29 cellular contexts compared by ENCODE assay signal in the genomic region with DNA sequence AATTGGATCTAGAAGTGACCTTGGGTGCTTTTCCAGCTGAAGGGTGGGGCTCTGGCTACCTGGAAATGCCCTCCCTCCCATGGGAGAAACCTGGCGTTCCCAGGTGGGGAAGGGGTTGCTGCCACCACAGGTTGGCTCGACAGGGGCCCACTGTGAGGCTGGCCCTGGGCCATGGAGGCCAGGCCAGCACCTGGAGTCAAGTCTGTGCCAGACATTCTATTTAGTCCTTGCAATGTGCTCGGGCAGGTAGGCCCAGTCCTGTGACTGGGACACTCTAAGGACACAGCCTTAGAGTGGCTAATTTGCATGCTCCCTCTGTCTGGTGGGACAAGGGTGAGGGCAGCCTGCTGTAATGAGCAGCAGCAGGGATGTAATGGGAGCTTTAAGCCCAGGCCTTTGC. TPM values are rescaled to one million over a fixed set of nuclear protein-coding genes. Genes with fewer than 3 reads are reported as not detected.
"Had no signal": no experiment of that assay in that cellular context is flagged by ENCODE, and none has a peak within 500 bp of the region (broad histone marks: within the 10 kb centered on the region; RNA-seq: fewer than 3 reads in every experiment).

No MANE protein-coding gene starts in this region.

- H3K36me3 Mint-ChIP-seq: mesothelial cell of epicardium; natural killer cell; stimulated activated naive B cell treated with anti-CD40 and anti-IgM and Interleukin-4, amounts not matched to agents 10 μg/mL and 1 μg/mL and 100 μg/mL, for 72 hours had no signal

- ATAC-seq: heart left ventricle; left lobe of liver; natural killer cell; sciatic nerve; stimulated activated naive B cell treated with anti-CD40 and anti-IgM and Interleukin-4, amounts not matched to agents 10 μg/mL and 1 μg/mL and 100 μg/mL, for 72 hours; stimulated activated naive CD8-positive, alpha-beta T cell treated with anti-CD3 and anti-CD28 coated beads, Interleukin-15, amount 100 ng/mL, for 72 hours had no signal

- H3K4me1 ChIP-seq: testis had no signal

- H3K4me3 ChIP-seq: coronary artery, heart left ventricle, spleen, testis, tibial nerve had no signal

- H3K27ac ChIP-seq: coronary artery, heart left ventricle, spleen, testis, tibial nerve had no signal

- DNase-seq: effector CD4-positive, alpha-beta T cell; foreskin melanocyte; heart left ventricle; hippocampal formation; mammary epithelial cell; natural killer cell; spleen; stimulated activated CD4-positive, alpha-beta T cell treated with anti-CD3 and anti-CD28 coated beads, Interleukin-15, amount 100 ng/mL, for 24 hours; stimulated activated CD4-positive, alpha-beta T cell treated with anti-CD3 and anti-CD28 coated beads, Interleukin-1b, Interleukin-23, amount 100 ng/mL, for 48 hours; stimulated activated CD4-positive, alpha-beta T cell treated with anti-CD3 and anti-CD28 coated beads, Interleukin-4, amount 100 ng/mL, for 4 hours; stimulated activated naive B cell treated with anti-CD40 and anti-IgM and Interleukin-4, amounts not matched to agents 10 μg/mL and 1 μg/mL and 100 μg/mL, for 72 hours; stimulated activated naive CD8-positive, alpha-beta T cell treated with anti-CD3 and anti-CD28 coated beads, Interleukin-15, amount 100 ng/mL, for 72 hours; testis had no signal

- H3K9me3 ChIP-seq: heart left ventricle, spleen, testis, tibial nerve had no signal

- H3K27ac Mint-ChIP-seq: mesothelial cell of epicardium; natural killer cell; stimulated activated naive B cell treated with anti-CD40 and anti-IgM and Interleukin-4, amounts not matched to agents 10 μg/mL and 1 μg/mL and 100 μg/mL, for 72 hours had no signal

- H3K4me3 Mint-ChIP-seq: mesothelial cell of epicardium; natural killer cell; neural crest cell; stimulated activated naive B cell treated with anti-CD40 and anti-IgM and Interleukin-4, amounts not matched to agents 10 μg/mL and 1 μg/mL and 100 μg/mL, for 72 hours; stimulated activated naive CD8-positive, alpha-beta T cell treated with anti-CD3 and anti-CD28 coated beads, Interleukin-15, amount 100 ng/mL, for 72 hours had no signal

- H3K9me3 Mint-ChIP-seq: mesothelial cell of epicardium; natural killer cell; neural crest cell; stimulated activated naive B cell treated with anti-CD40 and anti-IgM and Interleukin-4, amounts not matched to agents 10 μg/mL and 1 μg/mL and 100 μg/mL, for 72 hours; stimulated activated naive CD8-positive, alpha-beta T cell treated with anti-CD3 and anti-CD28 coated beads, Interleukin-15, amount 100 ng/mL, for 72 hours had no signal

- H3K27me3 ChIP-seq: testis had no signal

- H3K4me1 Mint-ChIP-seq: mesothelial cell of epicardium; stimulated activated naive CD8-positive, alpha-beta T cell treated with anti-CD3 and anti-CD28 coated beads, Interleukin-15, amount 100 ng/mL, for 72 hours had no signal

- H3K36me3 ChIP-seq: heart left ventricle, spleen, tibial nerve had no signal

RNA-seq across cellular contexts. Expression of a gene that starts 11.9 kb away (rescaled TPM):
- total RNA-seq: chondrocyte, dermis microvascular lymphatic vessel endothelial cell, heart left ventricle, lower leg skin, mammary epithelial cell, mesothelial cell of epicardium, myocyte, natural killer cell, neural crest cell, omental fat pad, pulmonary artery endothelial cell, sciatic nerve, skeletal muscle tissue, spleen, subcutaneous adipose tissue, tibial nerve, urinary bladder had no signal
- polyA plus RNA-seq: esophagus, heart left ventricle, mammary epithelial cell, urinary bladder had no signal
